8 cellular contexts compared by ENCODE assay signal in genomic region chr6:148747145-148747492, GRCh38. TPM values are rescaled to one million over a fixed set of nuclear protein-coding genes. Genes with fewer than 3 reads are reported as not detected.
A peak's percentile ranks its signal among the peaks of the same experiment; 100 is the strongest.
DNase-seq lines count a peak whose midpoint lies in the region; ATAC-seq and TF ChIP-seq lines count a peak whose summit lies in the region.

No MANE protein-coding gene starts in this region.

- POLR2A ChIA-PET in BJ (lab: Charles Lee) (no interaction called here), PC-3 (lab: Charles Lee; ENCODE audit: unreplicated experiment) (no interaction called here)

- H3K9ac ChIP-seq in PC-3 (ENCODE audit: low read length), result peak overlapping the region; percentile 44; the same call in 1 of the 2 replicates

- H3K4me3 Mint-ChIP-seq in chondrocyte (ENCODE audit: unreplicated experiment), result peak overlapping the region; percentile 88
- peak overlapping the region; percentile 88 for H3K4me3 Mint-ChIP-seq in stimulated activated naive CD8-positive, alpha-beta T cell treated with anti-CD3 and anti-CD28 coated beads, Interleukin-15, Interleukin-2, amounts not matched to agents 100 ng/mL and 50 ng/mL, for 24 hours

- CTCF ChIA-PET in BJ (lab: Yijun Ruan, JAX), result interaction anchor here (1.3 to 1.9 kb wide), 3 partner anchors 14 to 279 kb away, joined by 4 to 8 read pairs (median 4); no protein-coding TSS in a partner anchor
- CTCF ChIA-PET in PC-3 (lab: Charles Lee), result no interaction called here

- H3K9me3 ChIP-seq in PC-3 (ENCODE audit: low read length), result no peaks in the 10 kb centered on the region

- peak overlapping the region; percentile 79 for H3K27ac Mint-ChIP-seq in chondrocyte (ENCODE audit: unreplicated experiment)
- no peak overlapping the region for H3K27ac Mint-ChIP-seq in stimulated activated naive CD8-positive, alpha-beta T cell treated with anti-CD3 and anti-CD28 coated beads, Interleukin-15, Interleukin-2, amounts not matched to agents 100 ng/mL and 50 ng/mL, for 24 hours

- no peak overlapping the region for H3K27ac ChIP-seq in PC-3 (ENCODE audit: low read length)

- intact Hi-C loops in PC-3 (cut with micrococcal nuclease), result loop anchor here (2.0 to 5.0 kb wide), 3 partner anchors 122 to 685 kb away; no protein-coding TSS in a partner anchor
- intact Hi-C loops in left colon (cut with DNase I, micrococcal nuclease), result no loop called here

- peaks cover 1% of the 10 kb centered on the region for H3K36me3 Mint-ChIP-seq in chondrocyte (ENCODE audit: low read depth)
- H3K36me3 Mint-ChIP-seq in stimulated activated naive CD8-positive, alpha-beta T cell treated with anti-CD3 and anti-CD28 coated beads, Interleukin-15, Interleukin-2, amounts not matched to agents 100 ng/mL and 50 ng/mL, for 24 hours (ENCODE audit: low read depth), result no peaks in the 10 kb centered on the region

- H3K4me3 ChIP-seq in BJ (ENCODE audit: low read depth, low read length), result peak overlapping the region; percentile 81
- peak overlapping the region; percentile 88 for H3K4me3 ChIP-seq in PC-3 (ENCODE audit: low read length)

- peaks cover 7% of the 10 kb centered on the region; the same call in 1 of the 2 replicates for H3K4me1 ChIP-seq in PC-3 (ENCODE audit: insufficient read depth, low read length)

- peak overlapping the region; percentile 99 for H3K4me2 ChIP-seq in PC-3 (ENCODE audit: low read length)

- DNase-seq in BJ (ENCODE audit: low read depth) (no peak), PC-3 (peak; percentile 21), chondrocyte (ENCODE audit: low spot score) (no peak), left colon (peak in 1 of 2 donors; percentile 47)

- TF ChIP-seq CTCF in BJ (IDR thresholded peaks at IDR 0.05; ENCODE audit: insufficient read depth, low read depth, low read length) (no peak), PC-3 (conservative IDR thresholded peaks at IDR 0.05; ENCODE audit: low read depth, low read length) (no peak), chondrocyte (IDR thresholded peaks at IDR 0.05) (no peak)

- no peaks in the 10 kb centered on the region for H4K20me1 ChIP-seq in PC-3 (ENCODE audit: low read length)

- H3K36me3 ChIP-seq in BJ (ENCODE audit: control insufficient read depth, insufficient read depth, low read length) (no peaks in the 10 kb centered on the region), PC-3 (ENCODE audit: low read depth, low read length) (no peaks in the 10 kb centered on the region; the same call in 1 of the 2 replicates)

- H3K27me3 ChIP-seq in BJ (ENCODE audit: control insufficient read depth, insufficient read depth, low read length), result no peaks in the 10 kb centered on the region
- no peaks in the 10 kb centered on the region for H3K27me3 ChIP-seq in PC-3 (ENCODE audit: low read length)

- H2AFZ ChIP-seq in PC-3 (ENCODE audit: low read length), result peak overlapping the region; percentile 86

- H3K79me2 ChIP-seq in PC-3 (ENCODE audit: low read length), result peaks cover 14% of the 10 kb centered on the region; the same call in 1 of the 2 replicates

- H3K27me3 Mint-ChIP-seq in chondrocyte (ENCODE audit: low read depth), result no peaks in the 10 kb centered on the region
- peaks cover 51% of the 10 kb centered on the region for H3K27me3 Mint-ChIP-seq in stimulated activated naive CD8-positive, alpha-beta T cell treated with anti-CD3 and anti-CD28 coated beads, Interleukin-15, Interleukin-2, amounts not matched to agents 100 ng/mL and 50 ng/mL, for 24 hours

- peaks cover 21% of the 10 kb centered on the region for H3K4me1 Mint-ChIP-seq in chondrocyte (ENCODE audit: low read depth)
- peaks cover 28% of the 10 kb centered on the region for H3K4me1 Mint-ChIP-seq in stimulated activated naive CD8-positive, alpha-beta T cell treated with anti-CD3 and anti-CD28 coated beads, Interleukin-15, Interleukin-2, amounts not matched to agents 100 ng/mL and 50 ng/mL, for 24 hours (ENCODE audit: low read depth)

- ATAC-seq in GM21360 (IDR thresholded peaks at IDR 0.05; ENCODE audit: unreplicated experiment) (peak; percentile 20), PC-3 (peak; percentile 29), left colon (peak; percentile 46), HG03521 (IDR thresholded peaks at IDR 0.05; ENCODE audit: unreplicated experiment) (no peak), GM18858 (IDR thresholded peaks at IDR 0.05; ENCODE audit: unreplicated experiment) (no peak)

- no peaks in the 10 kb centered on the region for H3K9me3 Mint-ChIP-seq in chondrocyte (ENCODE audit: low read depth)
- H3K9me3 Mint-ChIP-seq in stimulated activated naive CD8-positive, alpha-beta T cell treated with anti-CD3 and anti-CD28 coated beads, Interleukin-15, Interleukin-2, amounts not matched to agents 100 ng/mL and 50 ng/mL, for 24 hours, result no peaks in the 10 kb centered on the region

- H3F3A ChIP-seq in PC-3 (ENCODE audit: low read length, unreplicated experiment), result no peaks in the 10 kb centered on the region

- no peaks in the 10 kb centered on the region for H3K9me2 ChIP-seq in PC-3 (replicated peaks; ENCODE audit: low read length)

- BruUV-seq in PC-3 (replicated peaks; lab: Mats Ljungman, UMichigan), result no TSS peak

RNA-seq across cellular contexts. Expression of gene UST, which starts 0.3 kb away (rescaled TPM):
- polyA plus RNA-seq in BJ (2011; rRNA removed), result 6.8 and 11.6 TPM in 2 replicates
- 6.1 and 11.4 TPM in 2 replicates for polyA minus RNA-seq in BJ (2011; rRNA and poly(A)+ RNA removed)
- 3.9 and 7.9 TPM in 2 replicates for total RNA-seq in PC-3 (2014; rRNA removed)
- 17.1 to 22.3 TPM (median 18.1 TPM) in 3 replicates for total RNA-seq in chondrocyte
- total RNA-seq in left colon, result 1 to 10 TPM; 2.2 to 4.6 TPM

Comparison
In these comparisons a context has a peak if more than half of its experiments do, and no peak if none do; other contexts are left out.
1. ATAC-seq: peak in GM21360 (single experiment), PC-3 (single experiment) and left colon (single experiment); none in HG03521 (single experiment) and GM18858 (single experiment).